ENCODE assay signal across 1 cellular context in the genomic region with DNA sequence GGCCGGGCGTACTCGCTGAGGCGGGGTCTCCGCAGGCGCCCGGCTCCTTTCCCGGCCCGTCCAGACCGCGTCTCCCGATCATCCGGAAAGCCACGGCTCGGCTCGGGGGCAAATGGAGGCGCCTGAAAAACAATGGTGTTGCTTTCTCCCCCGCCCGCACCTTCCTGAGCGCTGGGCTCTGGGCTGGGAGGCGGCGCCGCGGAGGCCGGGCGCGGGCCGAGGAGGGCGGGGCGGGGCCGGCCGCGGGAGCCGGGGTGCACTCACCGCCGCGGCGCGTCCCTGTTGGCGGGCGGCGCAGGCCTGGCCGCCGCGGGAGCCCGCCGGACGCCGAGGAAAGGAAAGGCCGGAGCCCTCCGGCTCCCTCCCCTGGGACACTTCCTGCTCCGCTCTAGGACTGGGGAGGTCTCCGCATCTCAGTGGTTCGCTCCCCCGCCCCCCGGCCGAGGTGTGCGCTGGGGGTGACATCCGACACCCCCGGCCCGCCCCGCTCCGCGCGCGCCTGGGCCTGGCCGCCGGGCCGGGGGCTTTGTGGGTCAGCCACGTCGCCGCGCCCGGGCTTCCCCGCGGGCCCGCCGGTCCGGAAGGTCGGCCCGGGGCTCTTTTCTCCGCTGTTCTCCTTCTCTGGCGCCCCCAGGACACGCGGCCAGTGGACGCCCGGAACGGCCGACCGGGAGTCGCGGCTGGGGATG.
A peak's percentile ranks its signal among the peaks of the same experiment; 100 is the strongest.
TF ChIP-seq lines count a peak whose summit lies in the region.

TSS of gene ZNF496 (minus strand) at position 342 of the 689 bp plus-strand sequence. CDS start 2,289 bp downstream, outside the sequence.

TF ChIP-seq in HepG2, 621 proteins besides CTCF, POLR2A, EP300 and RAD21 (continued from another document and continues in another):
- TF ChIP-seq, protein P1, sequence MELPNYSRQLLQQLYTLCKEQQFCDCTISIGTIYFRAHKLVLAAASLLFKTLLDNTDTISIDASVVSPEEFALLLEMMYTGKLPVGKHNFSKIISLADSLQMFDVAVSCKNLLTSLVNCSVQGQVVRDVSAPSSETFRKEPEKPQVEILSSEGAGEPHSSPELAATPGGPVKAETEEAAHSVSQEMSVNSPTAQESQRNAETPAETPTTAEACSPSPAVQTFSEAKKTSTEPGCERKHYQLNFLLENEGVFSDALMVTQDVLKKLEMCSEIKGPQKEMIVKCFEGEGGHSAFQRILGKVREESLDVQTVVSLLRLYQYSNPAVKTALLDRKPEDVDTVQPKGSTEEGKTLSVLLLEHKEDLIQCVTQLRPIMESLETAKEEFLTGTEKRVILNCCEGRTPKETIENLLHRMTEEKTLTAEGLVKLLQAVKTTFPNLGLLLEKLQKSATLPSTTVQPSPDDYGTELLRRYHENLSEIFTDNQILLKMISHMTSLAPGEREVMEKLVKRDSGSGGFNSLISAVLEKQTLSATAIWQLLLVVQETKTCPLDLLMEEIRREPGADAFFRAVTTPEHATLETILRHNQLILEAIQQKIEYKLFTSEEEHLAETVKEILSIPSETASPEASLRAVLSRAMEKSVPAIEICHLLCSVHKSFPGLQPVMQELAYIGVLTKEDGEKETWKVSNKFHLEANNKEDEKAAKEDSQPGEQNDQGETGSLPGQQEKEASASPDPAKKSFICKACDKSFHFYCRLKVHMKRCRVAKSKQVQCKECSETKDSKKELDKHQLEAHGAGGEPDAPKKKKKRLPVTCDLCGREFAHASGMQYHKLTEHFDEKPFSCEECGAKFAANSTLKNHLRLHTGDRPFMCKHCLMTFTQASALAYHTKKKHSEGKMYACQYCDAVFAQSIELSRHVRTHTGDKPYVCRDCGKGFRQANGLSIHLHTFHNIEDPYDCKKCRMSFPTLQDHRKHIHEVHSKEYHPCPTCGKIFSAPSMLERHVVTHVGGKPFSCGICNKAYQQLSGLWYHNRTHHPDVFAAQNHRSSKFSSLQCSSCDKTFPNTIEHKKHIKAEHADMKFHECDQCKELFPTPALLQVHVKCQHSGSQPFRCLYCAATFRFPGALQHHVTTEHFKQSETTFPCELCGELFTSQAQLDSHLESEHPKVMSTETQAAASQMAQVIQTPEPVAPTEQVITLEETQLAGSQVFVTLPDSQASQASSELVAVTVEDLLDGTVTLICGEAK (IDR thresholded peaks at IDR 0.05) = no peak
- TF ChIP-seq, protein P1 (CRISPR knock-in tag; IDR thresholded peaks at IDR 0.05) = no peak
- no peak for TF ChIP-seq WIZ (CRISPR knock-in tag; IDR thresholded peaks at IDR 0.05)
- no peak for TF ChIP-seq ZFP82 (CRISPR knock-in tag; IDR thresholded peaks at IDR 0.05; ENCODE audit: borderline replicate concordance)
- no peak for TF ChIP-seq NBN (conservative IDR thresholded peaks at IDR 0.05)
- TF ChIP-seq MEIS2 (CRISPR knock-in tag; IDR thresholded peaks at IDR 0.05) = no peak
- no peak for TF ChIP-seq SMAD3 (CRISPR knock-in tag; IDR thresholded peaks at IDR 0.05)
- no peak for TF ChIP-seq ZFYVE20 (CRISPR knock-in tag; IDR thresholded peaks at IDR 0.05; ENCODE audit: borderline replicate concordance, low read depth)
- TF ChIP-seq SRY (CRISPR knock-in tag; IDR thresholded peaks at IDR 0.05) = no peak; the same call in 1 of the 2 replicates
- 0 out of 2 replicates have a peak, but pooled peaks have one; percentile 29 for TF ChIP-seq HOXA9 (CRISPR knock-in tag; IDR thresholded peaks at IDR 0.05; ENCODE audit: borderline replicate concordance)
- TF ChIP-seq, protein P2, sequence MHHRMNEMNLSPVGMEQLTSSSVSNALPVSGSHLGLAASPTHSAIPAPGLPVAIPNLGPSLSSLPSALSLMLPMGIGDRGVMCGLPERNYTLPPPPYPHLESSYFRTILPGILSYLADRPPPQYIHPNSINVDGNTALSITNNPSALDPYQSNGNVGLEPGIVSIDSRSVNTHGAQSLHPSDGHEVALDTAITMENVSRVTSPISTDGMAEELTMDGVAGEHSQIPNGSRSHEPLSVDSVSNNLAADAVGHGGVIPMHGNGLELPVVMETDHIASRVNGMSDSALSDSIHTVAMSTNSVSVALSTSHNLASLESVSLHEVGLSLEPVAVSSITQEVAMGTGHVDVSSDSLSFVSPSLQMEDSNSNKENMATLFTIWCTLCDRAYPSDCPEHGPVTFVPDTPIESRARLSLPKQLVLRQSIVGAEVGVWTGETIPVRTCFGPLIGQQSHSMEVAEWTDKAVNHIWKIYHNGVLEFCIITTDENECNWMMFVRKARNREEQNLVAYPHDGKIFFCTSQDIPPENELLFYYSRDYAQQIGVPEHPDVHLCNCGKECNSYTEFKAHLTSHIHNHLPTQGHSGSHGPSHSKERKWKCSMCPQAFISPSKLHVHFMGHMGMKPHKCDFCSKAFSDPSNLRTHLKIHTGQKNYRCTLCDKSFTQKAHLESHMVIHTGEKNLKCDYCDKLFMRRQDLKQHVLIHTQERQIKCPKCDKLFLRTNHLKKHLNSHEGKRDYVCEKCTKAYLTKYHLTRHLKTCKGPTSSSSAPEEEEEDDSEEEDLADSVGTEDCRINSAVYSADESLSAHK (CRISPR knock-in tag; IDR thresholded peaks at IDR 0.05; ENCODE audit: borderline replicate concordance) = no peak
- TF ChIP-seq ZNF232 (CRISPR knock-in tag; IDR thresholded peaks at IDR 0.05; ENCODE audit: borderline replicate concordance) = no peak
- TF ChIP-seq HNRNPK (IDR thresholded peaks at IDR 0.05; ENCODE audit: low read depth, low read length, poor library complexity, severe bottlenecking) = no peak
- peak; percentile 12; the same call in 1 of the 2 replicates for TF ChIP-seq ZNF773 (CRISPR knock-in tag; IDR thresholded peaks at IDR 0.05; ENCODE audit: borderline replicate concordance)
- no peak for TF ChIP-seq PRPF4 (IDR thresholded peaks at IDR 0.05; ENCODE audit: low read depth, low read length, poor library complexity, severe bottlenecking)
- TF ChIP-seq ZNF431 (CRISPR knock-in tag; IDR thresholded peaks at IDR 0.05; ENCODE audit: borderline replicate concordance, low read depth) = no peak
- TF ChIP-seq, protein P3, sequence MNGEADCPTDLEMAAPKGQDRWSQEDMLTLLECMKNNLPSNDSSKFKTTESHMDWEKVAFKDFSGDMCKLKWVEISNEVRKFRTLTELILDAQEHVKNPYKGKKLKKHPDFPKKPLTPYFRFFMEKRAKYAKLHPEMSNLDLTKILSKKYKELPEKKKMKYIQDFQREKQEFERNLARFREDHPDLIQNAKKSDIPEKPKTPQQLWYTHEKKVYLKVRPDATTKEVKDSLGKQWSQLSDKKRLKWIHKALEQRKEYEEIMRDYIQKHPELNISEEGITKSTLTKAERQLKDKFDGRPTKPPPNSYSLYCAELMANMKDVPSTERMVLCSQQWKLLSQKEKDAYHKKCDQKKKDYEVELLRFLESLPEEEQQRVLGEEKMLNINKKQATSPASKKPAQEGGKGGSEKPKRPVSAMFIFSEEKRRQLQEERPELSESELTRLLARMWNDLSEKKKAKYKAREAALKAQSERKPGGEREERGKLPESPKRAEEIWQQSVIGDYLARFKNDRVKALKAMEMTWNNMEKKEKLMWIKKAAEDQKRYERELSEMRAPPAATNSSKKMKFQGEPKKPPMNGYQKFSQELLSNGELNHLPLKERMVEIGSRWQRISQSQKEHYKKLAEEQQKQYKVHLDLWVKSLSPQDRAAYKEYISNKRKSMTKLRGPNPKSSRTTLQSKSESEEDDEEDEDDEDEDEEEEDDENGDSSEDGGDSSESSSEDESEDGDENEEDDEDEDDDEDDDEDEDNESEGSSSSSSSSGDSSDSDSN (CRISPR knock-in tag; IDR thresholded peaks at IDR 0.05) = peak; percentile 34; the same call in 1 of the 2 replicates
- no peak for TF ChIP-seq CENPX (CRISPR knock-in tag; IDR thresholded peaks at IDR 0.05)
- TF ChIP-seq ZNF205 (CRISPR knock-in tag; IDR thresholded peaks at IDR 0.05) = no peak
- TF ChIP-seq ARID2 (CRISPR knock-in tag; IDR thresholded peaks at IDR 0.05; ENCODE audit: borderline replicate concordance) = no peak
- no peak for TF ChIP-seq SSRP1 (CRISPR knock-in tag; IDR thresholded peaks at IDR 0.05)
- no peak for TF ChIP-seq HIVEP1 (CRISPR knock-in tag; IDR thresholded peaks at IDR 0.05)
- no peak for TF ChIP-seq RBM22 (optimal IDR thresholded peaks at IDR 0.05; ENCODE audit: low read length)
- TF ChIP-seq ZNF746 (CRISPR knock-in tag; IDR thresholded peaks at IDR 0.05) = no peak
- TF ChIP-seq, protein P4, sequence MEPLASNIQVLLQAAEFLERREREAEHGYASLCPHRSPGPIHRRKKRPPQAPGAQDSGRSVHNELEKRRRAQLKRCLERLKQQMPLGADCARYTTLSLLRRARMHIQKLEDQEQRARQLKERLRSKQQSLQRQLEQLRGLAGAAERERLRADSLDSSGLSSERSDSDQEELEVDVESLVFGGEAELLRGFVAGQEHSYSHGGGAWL (CRISPR knock-in tag; IDR thresholded peaks at IDR 0.05) = no peak
- no peak for TF ChIP-seq MIER3 (CRISPR knock-in tag; IDR thresholded peaks at IDR 0.05; ENCODE audit: borderline replicate concordance)
- no peak for TF ChIP-seq ZNF570 (CRISPR knock-in tag; IDR thresholded peaks at IDR 0.05; ENCODE audit: borderline replicate concordance)
- TF ChIP-seq NAIF1 (CRISPR knock-in tag; IDR thresholded peaks at IDR 0.05; ENCODE audit: borderline replicate concordance) = no peak
- no peak for TF ChIP-seq SP5 (CRISPR knock-in tag; IDR thresholded peaks at IDR 0.05; ENCODE audit: borderline replicate concordance, low read depth)
- no peak for TF ChIP-seq SYNCRIP (IDR thresholded peaks at IDR 0.05; ENCODE audit: insufficient read depth, low read depth, low read length)
- TF ChIP-seq ZNF510 (CRISPR knock-in tag; IDR thresholded peaks at IDR 0.05; ENCODE audit: low read depth) = no peak
- no peak for TF ChIP-seq SP1 (IDR thresholded peaks at IDR 0.05)
- no peak for TF ChIP-seq SP1 (CRISPR knock-in tag; IDR thresholded peaks at IDR 0.05)
- TF ChIP-seq, protein P5, sequence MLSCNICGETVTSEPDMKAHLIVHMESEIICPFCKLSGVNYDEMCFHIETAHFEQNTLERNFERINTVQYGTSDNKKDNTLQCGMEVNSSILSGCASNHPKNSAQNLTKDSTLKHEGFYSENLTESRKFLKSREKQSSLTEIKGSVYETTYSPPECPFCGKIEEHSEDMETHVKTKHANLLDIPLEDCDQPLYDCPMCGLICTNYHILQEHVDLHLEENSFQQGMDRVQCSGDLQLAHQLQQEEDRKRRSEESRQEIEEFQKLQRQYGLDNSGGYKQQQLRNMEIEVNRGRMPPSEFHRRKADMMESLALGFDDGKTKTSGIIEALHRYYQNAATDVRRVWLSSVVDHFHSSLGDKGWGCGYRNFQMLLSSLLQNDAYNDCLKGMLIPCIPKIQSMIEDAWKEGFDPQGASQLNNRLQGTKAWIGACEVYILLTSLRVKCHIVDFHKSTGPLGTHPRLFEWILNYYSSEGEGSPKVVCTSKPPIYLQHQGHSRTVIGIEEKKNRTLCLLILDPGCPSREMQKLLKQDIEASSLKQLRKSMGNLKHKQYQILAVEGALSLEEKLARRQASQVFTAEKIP (CRISPR knock-in tag; IDR thresholded peaks at IDR 0.05; ENCODE audit: borderline replicate concordance) = no peak
- TF ChIP-seq, protein P6, sequence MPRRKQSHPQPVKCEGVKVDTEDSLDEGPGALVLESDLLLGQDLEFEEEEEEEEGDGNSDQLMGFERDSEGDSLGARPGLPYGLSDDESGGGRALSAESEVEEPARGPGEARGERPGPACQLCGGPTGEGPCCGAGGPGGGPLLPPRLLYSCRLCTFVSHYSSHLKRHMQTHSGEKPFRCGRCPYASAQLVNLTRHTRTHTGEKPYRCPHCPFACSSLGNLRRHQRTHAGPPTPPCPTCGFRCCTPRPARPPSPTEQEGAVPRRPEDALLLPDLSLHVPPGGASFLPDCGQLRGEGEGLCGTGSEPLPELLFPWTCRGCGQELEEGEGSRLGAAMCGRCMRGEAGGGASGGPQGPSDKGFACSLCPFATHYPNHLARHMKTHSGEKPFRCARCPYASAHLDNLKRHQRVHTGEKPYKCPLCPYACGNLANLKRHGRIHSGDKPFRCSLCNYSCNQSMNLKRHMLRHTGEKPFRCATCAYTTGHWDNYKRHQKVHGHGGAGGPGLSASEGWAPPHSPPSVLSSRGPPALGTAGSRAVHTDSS (CRISPR knock-in tag; conservative IDR thresholded peaks at IDR 0.05) = no peak
- no peak for TF ChIP-seq TCF12 (IDR thresholded peaks at IDR 0.05)
- TF ChIP-seq TCF12 (CRISPR knock-in tag; IDR thresholded peaks at IDR 0.05) = no peak
- TF ChIP-seq RARG (CRISPR knock-in tag; IDR thresholded peaks at IDR 0.05; ENCODE audit: low read depth) = no peak
- TF ChIP-seq NCOA2 (CRISPR knock-in tag; IDR thresholded peaks at IDR 0.05) = no peak
- peak; percentile 14 for TF ChIP-seq MED8 (CRISPR knock-in tag; IDR thresholded peaks at IDR 0.05; ENCODE audit: insufficient replicate concordance)
- no peak for TF ChIP-seq ZNF160 (CRISPR knock-in tag; IDR thresholded peaks at IDR 0.05)
- TF ChIP-seq ZNF839 (CRISPR knock-in tag; IDR thresholded peaks at IDR 0.05; ENCODE audit: borderline replicate concordance) = no peak
- no peak for TF ChIP-seq PREB (CRISPR knock-in tag; IDR thresholded peaks at IDR 0.05)
- no peak for TF ChIP-seq NFE2L1 (CRISPR knock-in tag; IDR thresholded peaks at IDR 0.05; ENCODE audit: borderline replicate concordance)
